Comparison of ENCODE assay signal across 1 cellular context in the genomic region with DNA sequence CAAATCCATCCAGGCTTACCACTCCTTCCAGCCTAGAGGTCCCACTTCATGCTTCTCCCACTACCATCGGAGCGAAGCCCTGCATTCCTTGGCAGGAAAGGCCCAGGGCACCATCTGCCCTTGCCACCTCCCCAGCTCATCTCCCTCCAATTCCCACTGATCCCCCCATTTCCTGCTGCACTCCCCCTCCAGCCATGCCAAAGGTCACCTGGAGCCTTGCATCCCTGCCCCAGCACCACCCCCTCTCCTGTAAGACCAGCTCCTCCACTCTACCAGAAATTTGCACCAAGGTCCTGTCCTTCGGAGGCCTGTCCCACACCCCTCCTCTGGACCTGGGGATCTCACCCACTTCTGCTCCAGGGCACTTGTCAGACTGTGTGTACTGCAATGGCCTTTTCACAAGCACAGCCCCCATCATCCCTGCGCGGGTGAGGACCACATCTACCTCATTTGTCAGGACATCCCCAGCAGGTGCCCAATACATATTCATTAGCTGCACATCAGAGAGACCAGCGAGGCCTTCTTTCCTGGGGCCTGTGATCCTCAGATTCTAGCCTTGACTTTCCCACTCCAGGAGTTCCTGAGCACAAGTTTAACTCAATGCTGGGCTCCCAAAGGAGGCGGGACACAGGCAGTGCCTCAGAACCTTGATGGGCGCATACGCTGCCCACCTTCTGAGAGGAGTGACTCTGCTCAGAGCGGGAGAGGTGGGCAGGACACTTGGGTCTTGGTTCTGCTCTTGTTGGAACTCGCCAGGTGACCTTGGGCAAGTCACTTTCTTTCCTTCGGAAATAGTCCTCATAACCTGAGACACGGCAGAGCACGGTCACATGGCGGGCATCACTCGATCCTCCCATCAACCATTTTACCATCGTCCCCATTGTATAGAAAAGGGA.
TF ChIP-seq lines count a peak whose summit lies in the region.

No MANE protein-coding gene starts in this region.

TF ChIP-seq in WTC11, 78 proteins besides CTCF, POLR2A, EP300 and RAD21:
- no peak for TF ChIP-seq CREB1 (CRISPR knock-in tag; IDR thresholded peaks at IDR 0.05)
- TF ChIP-seq ZNF671 (CRISPR knock-in tag; IDR thresholded peaks at IDR 0.05), result no peak
- TF ChIP-seq, protein P1, sequence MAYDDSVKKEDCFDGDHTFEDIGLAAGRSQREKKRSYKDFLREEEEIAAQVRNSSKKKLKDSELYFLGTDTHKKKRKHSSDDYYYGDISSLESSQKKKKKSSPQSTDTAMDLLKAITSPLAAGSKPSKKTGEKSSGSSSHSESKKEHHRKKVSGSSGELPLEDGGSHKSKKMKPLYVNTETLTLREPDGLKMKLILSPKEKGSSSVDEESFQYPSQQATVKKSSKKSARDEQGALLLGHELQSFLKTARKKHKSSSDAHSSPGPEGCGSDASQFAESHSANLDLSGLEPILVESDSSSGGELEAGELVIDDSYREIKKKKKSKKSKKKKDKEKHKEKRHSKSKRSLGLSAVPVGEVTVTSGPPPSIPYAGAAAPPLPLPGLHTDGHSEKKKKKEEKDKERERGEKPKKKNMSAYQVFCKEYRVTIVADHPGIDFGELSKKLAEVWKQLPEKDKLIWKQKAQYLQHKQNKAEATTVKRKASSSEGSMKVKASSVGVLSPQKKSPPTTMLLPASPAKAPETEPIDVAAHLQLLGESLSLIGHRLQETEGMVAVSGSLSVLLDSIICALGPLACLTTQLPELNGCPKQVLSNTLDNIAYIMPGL (CRISPR knock-in tag; IDR thresholded peaks at IDR 0.05), result no peak
- TF ChIP-seq NFYB (CRISPR knock-in tag; conservative IDR thresholded peaks at IDR 0.05; ENCODE audit: low read depth), result no peak
- TF ChIP-seq, protein P2, sequence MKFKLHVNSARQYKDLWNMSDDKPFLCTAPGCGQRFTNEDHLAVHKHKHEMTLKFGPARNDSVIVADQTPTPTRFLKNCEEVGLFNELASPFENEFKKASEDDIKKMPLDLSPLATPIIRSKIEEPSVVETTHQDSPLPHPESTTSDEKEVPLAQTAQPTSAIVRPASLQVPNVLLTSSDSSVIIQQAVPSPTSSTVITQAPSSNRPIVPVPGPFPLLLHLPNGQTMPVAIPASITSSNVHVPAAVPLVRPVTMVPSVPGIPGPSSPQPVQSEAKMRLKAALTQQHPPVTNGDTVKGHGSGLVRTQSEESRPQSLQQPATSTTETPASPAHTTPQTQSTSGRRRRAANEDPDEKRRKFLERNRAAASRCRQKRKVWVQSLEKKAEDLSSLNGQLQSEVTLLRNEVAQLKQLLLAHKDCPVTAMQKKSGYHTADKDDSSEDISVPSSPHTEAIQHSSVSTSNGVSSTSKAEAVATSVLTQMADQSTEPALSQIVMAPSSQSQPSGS (CRISPR knock-in tag; IDR thresholded peaks at IDR 0.05; ENCODE audit: borderline replicate concordance, low read depth), result no peak
- no peak for TF ChIP-seq TP53 (CRISPR knock-in tag; IDR thresholded peaks at IDR 0.05)
- TF ChIP-seq ZBTB21 (CRISPR knock-in tag; IDR thresholded peaks at IDR 0.05; ENCODE audit: borderline replicate concordance), result no peak
TF ChIP-seq in WTC11: peak in this region for 0.
